In genomic region chr18:78686976-78687685, GRCh38 we compare ENCODE assay signal across 6 cellular contexts.
"Had no signal": no experiment of that assay in that cellular context is flagged by ENCODE, and none has a peak within 500 bp of the region (broad histone marks: within the 10 kb centered on the region; RNA-seq: fewer than 3 reads in every experiment).

No MANE protein-coding gene starts in this region.

- DNase-seq: IMR-90, KBM-7, KG1 had no signal

- ATAC-seq: HepG2, K562 had no signal

- H3K4me3 ChIP-seq: K562 had no signal

- H3K27ac ChIP-seq: HL-60 had no signal
